Comparison of ENCODE assay signal across 31 cellular contexts in the genomic region with DNA sequence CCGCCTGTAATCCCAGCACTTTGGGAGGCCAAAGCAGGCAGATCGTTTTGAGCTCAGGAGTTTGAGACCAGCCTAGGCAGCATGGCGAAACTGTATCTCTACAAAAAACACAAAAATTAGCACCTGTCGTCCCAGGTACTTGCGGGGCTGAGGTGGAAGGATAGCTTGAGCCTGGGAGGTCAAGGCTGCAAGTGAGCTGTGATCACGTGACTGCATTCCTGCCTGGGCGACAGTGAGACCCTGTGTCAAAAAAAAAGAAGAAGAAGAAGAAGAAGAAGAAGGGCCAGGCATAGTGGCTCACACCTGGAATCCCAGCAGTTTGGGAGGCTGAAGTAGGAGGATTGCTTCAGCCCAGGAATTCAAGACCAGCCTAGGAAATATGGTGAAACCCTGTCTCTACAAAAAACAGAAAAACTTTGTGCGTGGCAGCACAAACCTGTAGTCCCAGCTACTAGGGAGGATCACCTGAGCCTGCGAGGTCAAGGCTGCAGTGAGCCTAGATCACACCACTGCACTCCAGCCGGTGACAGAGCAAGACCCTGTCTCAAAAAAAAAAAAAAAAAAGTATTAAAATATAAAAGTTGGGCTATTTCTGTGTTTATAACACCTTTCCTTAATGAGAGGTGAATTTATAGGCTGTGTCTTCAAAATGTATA.
"Had no signal": no experiment of that assay in that cellular context is flagged by ENCODE, and none has a peak within 500 bp of the region (broad histone marks: within the 10 kb centered on the region; RNA-seq: fewer than 3 reads in every experiment).

No MANE protein-coding gene starts in this region.

- H3K36me3 ChIP-seq: colonic mucosa, neural progenitor cell, uterus had no signal

- H3K27me3 Mint-ChIP-seq: dendritic cell treated with granulocyte-macrophage colony-stimulating factor and Interleukin-4, amounts not matched to agents 40 ng/mL and 50 ng/mL, for 4 days; naive thymus-derived CD4-positive, alpha-beta T cell; progenitor cell of endocrine pancreas; stimulated activated naive CD8-positive, alpha-beta T cell treated with anti-CD3 and anti-CD28 coated beads, Interleukin-15, amount 100 ng/mL, for 72 hours had no signal

- H3K27me3 ChIP-seq: colonic mucosa, esophagus muscularis mucosa, foreskin keratinocyte, gastroesophageal sphincter, heart right ventricle, left lung, neural progenitor cell, right lobe of liver, suprapubic skin, transverse colon, upper lobe of right lung, uterus had no signal

- DNase-seq: colonic mucosa; effector CD8-positive, alpha-beta T cell; foreskin keratinocyte; heart right ventricle; hippocampal formation; left cardiac atrium; left lung; mesendoderm; midbrain; naive thymus-derived CD4-positive, alpha-beta T cell; right lobe of liver; stimulated activated CD4-positive, alpha-beta T cell treated with anti-CD3 and anti-CD28 coated beads, Interleukin-12 subunit alpha, Interleukin-12 subunit beta, amount 100 ng/mL, for 4 hours; stimulated activated CD4-positive, alpha-beta T cell treated with anti-CD3 and anti-CD28 coated beads, Interleukin-1b, Interleukin-23, amount 100 ng/mL, for 48 hours; stimulated activated CD4-positive, alpha-beta T cell treated with anti-CD3 and anti-CD28 coated beads, Interleukin-4, amount 100 ng/mL, for 1 hour; stimulated activated CD8-positive, alpha-beta memory T cell treated with anti-CD3 and anti-CD28 coated beads, Interleukin-4, amount 100 ng/mL, for 48 hours; stimulated activated naive CD4-positive, alpha-beta T cell; stimulated activated naive CD8-positive, alpha-beta T cell treated with anti-CD3 and anti-CD28 coated beads, Interleukin-15, amount 100 ng/mL, for 72 hours; transverse colon; upper lobe of right lung; uterus had no signal

- H3K9me3 Mint-ChIP-seq: dendritic cell treated with granulocyte-macrophage colony-stimulating factor and Interleukin-4, amounts not matched to agents 40 ng/mL and 50 ng/mL, for 4 days; naive thymus-derived CD4-positive, alpha-beta T cell; nephron; neural progenitor cell; stimulated activated naive CD8-positive, alpha-beta T cell treated with anti-CD3 and anti-CD28 coated beads, Interleukin-15, amount 100 ng/mL, for 72 hours had no signal

- H2AFZ ChIP-seq: neural progenitor cell, parathyroid adenoma had no signal

- H3K4me1 Mint-ChIP-seq: neural progenitor cell; stimulated activated naive CD8-positive, alpha-beta T cell treated with anti-CD3 and anti-CD28 coated beads, Interleukin-15, amount 100 ng/mL, for 72 hours had no signal

- H3K4me2 ChIP-seq: neural progenitor cell, smooth muscle cell had no signal

- FAIRE-seq: endothelial cell of umbilical vein, islet of Langerhans had no signal

- ATAC-seq: foreskin keratinocyte; gastroesophageal sphincter; left cardiac atrium; left lung; naive thymus-derived CD4-positive, alpha-beta T cell; stimulated activated naive CD8-positive, alpha-beta T cell treated with anti-CD3 and anti-CD28 coated beads, Interleukin-15, amount 100 ng/mL, for 72 hours; upper lobe of right lung had no signal

- H3K4me3 Mint-ChIP-seq: dendritic cell treated with granulocyte-macrophage colony-stimulating factor and Interleukin-4, amounts not matched to agents 40 ng/mL and 50 ng/mL, for 4 days; naive thymus-derived CD4-positive, alpha-beta T cell; nephron; neural progenitor cell; stimulated activated naive CD8-positive, alpha-beta T cell treated with anti-CD3 and anti-CD28 coated beads, Interleukin-15, amount 100 ng/mL, for 72 hours had no signal

- H3K79me2 ChIP-seq: parathyroid adenoma had no signal

- H3K9ac ChIP-seq: neural progenitor cell, parathyroid adenoma had no signal

- H3K27ac Mint-ChIP-seq: dendritic cell treated with granulocyte-macrophage colony-stimulating factor and Interleukin-4, amounts not matched to agents 40 ng/mL and 50 ng/mL, for 4 days; naive thymus-derived CD4-positive, alpha-beta T cell; nephron; neural progenitor cell; progenitor cell of endocrine pancreas; stimulated activated naive CD8-positive, alpha-beta T cell treated with anti-CD3 and anti-CD28 coated beads, Interleukin-15, amount 100 ng/mL, for 72 hours had no signal

- H3K27ac ChIP-seq: colonic mucosa, esophagus muscularis mucosa, foreskin keratinocyte, gastroesophageal sphincter, heart right ventricle, left lung, neural progenitor cell, parathyroid adenoma, suprapubic skin, transverse colon, upper lobe of right lung, uterus had no signal

- H3K4me1 ChIP-seq: colonic mucosa, esophagus muscularis mucosa, foreskin keratinocyte, gastroesophageal sphincter, heart right ventricle, left lung, parathyroid adenoma, suprapubic skin, transverse colon, upper lobe of right lung, uterus had no signal

- H3K9me3 ChIP-seq: colonic mucosa, esophagus muscularis mucosa, gastroesophageal sphincter, heart right ventricle, left lung, right lobe of liver, suprapubic skin, transverse colon, upper lobe of right lung, uterus had no signal

- H3K4me3 ChIP-seq: colonic mucosa, esophagus muscularis mucosa, gastroesophageal sphincter, heart right ventricle, left lung, neural progenitor cell, right lobe of liver, smooth muscle cell, suprapubic skin, transverse colon, upper lobe of right lung, uterus had no signal
